In the genomic region with DNA sequence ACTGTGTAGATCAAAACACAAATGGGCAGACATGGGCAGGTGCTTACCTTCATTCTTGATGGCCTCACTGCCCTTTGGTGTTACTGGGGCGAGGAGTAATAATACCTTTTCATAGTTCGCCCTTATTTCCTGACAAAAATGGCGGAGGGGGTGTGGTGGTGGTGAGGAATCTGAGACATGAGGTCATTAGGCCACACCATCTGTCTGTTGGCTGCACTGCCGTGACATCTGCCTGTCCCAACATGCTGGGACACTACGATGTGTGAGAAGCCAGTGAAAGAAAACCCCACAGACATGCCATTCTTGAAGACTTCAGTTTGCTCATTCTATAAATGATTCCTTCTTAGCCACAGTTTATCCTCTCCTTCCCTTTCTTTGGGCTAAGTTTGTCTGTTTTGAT, we compare ENCODE assay signal across 1 cellular context.
TF ChIP-seq lines count a peak whose summit lies in the region.

No MANE protein-coding gene starts in this region.

TF ChIP-seq in GM12878, 131 proteins besides CTCF, POLR2A, EP300 and RAD21:
- no peak for TF ChIP-seq SUZ12 (IDR thresholded peaks at IDR 0.05; ENCODE audit: unreplicated experiment)
- TF ChIP-seq, protein P1, sequence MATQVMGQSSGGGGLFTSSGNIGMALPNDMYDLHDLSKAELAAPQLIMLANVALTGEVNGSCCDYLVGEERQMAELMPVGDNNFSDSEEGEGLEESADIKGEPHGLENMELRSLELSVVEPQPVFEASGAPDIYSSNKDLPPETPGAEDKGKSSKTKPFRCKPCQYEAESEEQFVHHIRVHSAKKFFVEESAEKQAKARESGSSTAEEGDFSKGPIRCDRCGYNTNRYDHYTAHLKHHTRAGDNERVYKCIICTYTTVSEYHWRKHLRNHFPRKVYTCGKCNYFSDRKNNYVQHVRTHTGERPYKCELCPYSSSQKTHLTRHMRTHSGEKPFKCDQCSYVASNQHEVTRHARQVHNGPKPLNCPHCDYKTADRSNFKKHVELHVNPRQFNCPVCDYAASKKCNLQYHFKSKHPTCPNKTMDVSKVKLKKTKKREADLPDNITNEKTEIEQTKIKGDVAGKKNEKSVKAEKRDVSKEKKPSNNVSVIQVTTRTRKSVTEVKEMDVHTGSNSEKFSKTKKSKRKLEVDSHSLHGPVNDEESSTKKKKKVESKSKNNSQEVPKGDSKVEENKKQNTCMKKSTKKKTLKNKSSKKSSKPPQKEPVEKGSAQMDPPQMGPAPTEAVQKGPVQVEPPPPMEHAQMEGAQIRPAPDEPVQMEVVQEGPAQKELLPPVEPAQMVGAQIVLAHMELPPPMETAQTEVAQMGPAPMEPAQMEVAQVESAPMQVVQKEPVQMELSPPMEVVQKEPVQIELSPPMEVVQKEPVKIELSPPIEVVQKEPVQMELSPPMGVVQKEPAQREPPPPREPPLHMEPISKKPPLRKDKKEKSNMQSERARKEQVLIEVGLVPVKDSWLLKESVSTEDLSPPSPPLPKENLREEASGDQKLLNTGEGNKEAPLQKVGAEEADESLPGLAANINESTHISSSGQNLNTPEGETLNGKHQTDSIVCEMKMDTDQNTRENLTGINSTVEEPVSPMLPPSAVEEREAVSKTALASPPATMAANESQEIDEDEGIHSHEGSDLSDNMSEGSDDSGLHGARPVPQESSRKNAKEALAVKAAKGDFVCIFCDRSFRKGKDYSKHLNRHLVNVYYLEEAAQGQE (IDR thresholded peaks at IDR 0.05; ENCODE audit: low read depth, low read length) = no peak
- TF ChIP-seq, protein P2, sequence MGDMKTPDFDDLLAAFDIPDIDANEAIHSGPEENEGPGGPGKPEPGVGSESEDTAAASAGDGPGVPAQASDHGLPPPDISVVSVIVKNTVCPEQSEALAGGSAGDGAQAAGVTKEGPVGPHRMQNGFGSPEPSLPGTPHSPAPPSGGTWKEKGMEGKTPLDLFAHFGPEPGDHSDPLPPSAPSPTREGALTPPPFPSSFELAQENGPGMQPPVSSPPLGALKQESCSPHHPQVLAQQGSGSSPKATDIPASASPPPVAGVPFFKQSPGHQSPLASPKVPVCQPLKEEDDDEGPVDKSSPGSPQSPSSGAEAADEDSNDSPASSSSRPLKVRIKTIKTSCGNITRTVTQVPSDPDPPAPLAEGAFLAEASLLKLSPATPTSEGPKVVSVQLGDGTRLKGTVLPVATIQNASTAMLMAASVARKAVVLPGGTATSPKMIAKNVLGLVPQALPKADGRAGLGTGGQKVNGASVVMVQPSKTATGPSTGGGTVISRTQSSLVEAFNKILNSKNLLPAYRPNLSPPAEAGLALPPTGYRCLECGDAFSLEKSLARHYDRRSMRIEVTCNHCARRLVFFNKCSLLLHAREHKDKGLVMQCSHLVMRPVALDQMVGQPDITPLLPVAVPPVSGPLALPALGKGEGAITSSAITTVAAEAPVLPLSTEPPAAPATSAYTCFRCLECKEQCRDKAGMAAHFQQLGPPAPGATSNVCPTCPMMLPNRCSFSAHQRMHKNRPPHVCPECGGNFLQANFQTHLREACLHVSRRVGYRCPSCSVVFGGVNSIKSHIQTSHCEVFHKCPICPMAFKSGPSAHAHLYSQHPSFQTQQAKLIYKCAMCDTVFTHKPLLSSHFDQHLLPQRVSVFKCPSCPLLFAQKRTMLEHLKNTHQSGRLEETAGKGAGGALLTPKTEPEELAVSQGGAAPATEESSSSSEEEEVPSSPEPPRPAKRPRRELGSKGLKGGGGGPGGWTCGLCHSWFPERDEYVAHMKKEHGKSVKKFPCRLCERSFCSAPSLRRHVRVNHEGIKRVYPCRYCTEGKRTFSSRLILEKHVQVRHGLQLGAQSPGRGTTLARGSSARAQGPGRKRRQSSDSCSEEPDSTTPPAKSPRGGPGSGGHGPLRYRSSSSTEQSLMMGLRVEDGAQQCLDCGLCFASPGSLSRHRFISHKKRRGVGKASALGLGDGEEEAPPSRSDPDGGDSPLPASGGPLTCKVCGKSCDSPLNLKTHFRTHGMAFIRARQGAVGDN (IDR thresholded peaks at IDR 0.05) = no peak
- no peak for TF ChIP-seq MEF2A (IDR thresholded peaks at IDR 0.05; ENCODE audit: insufficient read depth, low read depth, low read length)
- TF ChIP-seq, protein P3, sequence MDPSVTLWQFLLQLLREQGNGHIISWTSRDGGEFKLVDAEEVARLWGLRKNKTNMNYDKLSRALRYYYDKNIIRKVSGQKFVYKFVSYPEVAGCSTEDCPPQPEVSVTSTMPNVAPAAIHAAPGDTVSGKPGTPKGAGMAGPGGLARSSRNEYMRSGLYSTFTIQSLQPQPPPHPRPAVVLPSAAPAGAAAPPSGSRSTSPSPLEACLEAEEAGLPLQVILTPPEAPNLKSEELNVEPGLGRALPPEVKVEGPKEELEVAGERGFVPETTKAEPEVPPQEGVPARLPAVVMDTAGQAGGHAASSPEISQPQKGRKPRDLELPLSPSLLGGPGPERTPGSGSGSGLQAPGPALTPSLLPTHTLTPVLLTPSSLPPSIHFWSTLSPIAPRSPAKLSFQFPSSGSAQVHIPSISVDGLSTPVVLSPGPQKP (IDR thresholded peaks at IDR 0.05; ENCODE audit: low read depth, low read length) = no peak
- TF ChIP-seq, protein P4, sequence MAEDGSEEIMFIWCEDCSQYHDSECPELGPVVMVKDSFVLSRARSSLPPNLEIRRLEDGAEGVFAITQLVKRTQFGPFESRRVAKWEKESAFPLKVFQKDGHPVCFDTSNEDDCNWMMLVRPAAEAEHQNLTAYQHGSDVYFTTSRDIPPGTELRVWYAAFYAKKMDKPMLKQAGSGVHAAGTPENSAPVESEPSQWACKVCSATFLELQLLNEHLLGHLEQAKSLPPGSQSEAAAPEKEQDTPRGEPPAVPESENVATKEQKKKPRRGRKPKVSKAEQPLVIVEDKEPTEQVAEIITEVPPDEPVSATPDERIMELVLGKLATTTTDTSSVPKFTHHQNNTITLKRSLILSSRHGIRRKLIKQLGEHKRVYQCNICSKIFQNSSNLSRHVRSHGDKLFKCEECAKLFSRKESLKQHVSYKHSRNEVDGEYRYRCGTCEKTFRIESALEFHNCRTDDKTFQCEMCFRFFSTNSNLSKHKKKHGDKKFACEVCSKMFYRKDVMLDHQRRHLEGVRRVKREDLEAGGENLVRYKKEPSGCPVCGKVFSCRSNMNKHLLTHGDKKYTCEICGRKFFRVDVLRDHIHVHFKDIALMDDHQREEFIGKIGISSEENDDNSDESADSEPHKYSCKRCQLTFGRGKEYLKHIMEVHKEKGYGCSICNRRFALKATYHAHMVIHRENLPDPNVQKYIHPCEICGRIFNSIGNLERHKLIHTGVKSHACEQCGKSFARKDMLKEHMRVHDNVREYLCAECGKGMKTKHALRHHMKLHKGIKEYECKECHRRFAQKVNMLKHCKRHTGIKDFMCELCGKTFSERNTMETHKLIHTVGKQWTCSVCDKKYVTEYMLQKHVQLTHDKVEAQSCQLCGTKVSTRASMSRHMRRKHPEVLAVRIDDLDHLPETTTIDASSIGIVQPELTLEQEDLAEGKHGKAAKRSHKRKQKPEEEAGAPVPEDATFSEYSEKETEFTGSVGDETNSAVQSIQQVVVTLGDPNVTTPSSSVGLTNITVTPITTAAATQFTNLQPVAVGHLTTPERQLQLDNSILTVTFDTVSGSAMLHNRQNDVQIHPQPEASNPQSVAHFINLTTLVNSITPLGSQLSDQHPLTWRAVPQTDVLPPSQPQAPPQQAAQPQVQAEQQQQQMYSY (CRISPR knock-in tag; IDR thresholded peaks at IDR 0.05) = no peak
- TF ChIP-seq NBN (IDR thresholded peaks at IDR 0.05) = no peak
- TF ChIP-seq IRF4 (IDR thresholded peaks at IDR 0.05; ENCODE audit: low read depth, low read length) = no peak
- no peak for TF ChIP-seq MEF2B (IDR thresholded peaks at IDR 0.05; ENCODE audit: partially characterized antibody, poor library complexity, severe bottlenecking)
- no peak for TF ChIP-seq SIN3A (IDR thresholded peaks at IDR 0.05; ENCODE audit: low read depth, low read length)
